1 cellular context compared by ENCODE assay signal in the genomic region with DNA sequence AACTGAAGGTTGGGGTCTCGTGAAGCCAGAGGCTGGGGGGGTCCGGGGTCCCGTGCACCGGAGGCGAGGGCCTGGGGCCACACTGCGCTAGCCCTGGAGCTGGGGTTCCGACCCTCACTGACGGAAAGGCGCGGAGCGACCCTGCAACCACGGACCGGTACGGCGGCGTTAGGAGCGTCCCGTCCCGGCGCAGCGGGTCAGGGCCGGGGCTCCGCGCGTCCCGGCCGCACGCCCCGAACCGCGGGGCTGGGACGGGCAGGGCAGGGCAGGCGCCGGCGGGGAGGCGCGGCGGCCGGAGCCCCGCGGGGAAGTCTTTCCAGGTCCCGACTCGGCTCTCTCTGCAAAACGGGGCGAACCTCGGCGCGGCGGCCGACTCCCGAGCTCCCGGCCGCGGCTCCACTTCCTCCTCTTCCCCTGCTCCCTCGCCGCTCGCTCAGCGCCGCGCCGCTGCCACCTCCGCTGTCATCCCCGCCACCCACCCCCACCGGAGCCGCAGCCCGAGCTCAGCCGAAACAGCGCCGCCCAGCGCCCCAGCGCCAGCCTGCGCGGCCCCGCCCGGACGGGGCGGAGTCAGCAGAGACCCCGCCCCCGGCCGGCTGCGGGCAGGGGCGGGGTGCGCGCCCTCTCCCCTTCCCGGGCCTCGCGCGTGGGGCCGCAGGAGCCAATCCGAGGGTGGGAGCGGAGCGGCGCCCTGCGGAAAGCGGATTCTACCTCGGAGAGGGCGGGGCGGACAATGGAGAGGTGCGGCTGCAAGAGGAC.
TF ChIP-seq lines count a peak whose summit lies in the region.

A gene with protein sequence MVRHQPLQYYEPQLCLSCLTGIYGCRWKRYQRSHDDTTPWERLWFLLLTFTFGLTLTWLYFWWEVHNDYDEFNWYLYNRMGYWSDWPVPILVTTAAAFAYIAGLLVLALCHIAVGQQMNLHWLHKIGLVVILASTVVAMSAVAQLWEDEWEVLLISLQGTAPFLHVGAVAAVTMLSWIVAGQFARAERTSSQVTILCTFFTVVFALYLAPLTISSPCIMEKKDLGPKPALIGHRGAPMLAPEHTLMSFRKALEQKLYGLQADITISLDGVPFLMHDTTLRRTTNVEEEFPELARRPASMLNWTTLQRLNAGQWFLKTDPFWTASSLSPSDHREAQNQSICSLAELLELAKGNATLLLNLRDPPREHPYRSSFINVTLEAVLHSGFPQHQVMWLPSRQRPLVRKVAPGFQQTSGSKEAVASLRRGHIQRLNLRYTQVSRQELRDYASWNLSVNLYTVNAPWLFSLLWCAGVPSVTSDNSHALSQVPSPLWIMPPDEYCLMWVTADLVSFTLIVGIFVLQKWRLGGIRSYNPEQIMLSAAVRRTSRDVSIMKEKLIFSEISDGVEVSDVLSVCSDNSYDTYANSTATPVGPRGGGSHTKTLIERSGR (minus strand): TSS at position 509 of the 759 bp plus-strand sequence. CDS start 48,206 bp downstream, outside the sequence.

TF ChIP-seq in WTC11, 78 proteins besides CTCF, POLR2A, EP300 and RAD21 (continued from another document):
- TF ChIP-seq, protein P1, sequence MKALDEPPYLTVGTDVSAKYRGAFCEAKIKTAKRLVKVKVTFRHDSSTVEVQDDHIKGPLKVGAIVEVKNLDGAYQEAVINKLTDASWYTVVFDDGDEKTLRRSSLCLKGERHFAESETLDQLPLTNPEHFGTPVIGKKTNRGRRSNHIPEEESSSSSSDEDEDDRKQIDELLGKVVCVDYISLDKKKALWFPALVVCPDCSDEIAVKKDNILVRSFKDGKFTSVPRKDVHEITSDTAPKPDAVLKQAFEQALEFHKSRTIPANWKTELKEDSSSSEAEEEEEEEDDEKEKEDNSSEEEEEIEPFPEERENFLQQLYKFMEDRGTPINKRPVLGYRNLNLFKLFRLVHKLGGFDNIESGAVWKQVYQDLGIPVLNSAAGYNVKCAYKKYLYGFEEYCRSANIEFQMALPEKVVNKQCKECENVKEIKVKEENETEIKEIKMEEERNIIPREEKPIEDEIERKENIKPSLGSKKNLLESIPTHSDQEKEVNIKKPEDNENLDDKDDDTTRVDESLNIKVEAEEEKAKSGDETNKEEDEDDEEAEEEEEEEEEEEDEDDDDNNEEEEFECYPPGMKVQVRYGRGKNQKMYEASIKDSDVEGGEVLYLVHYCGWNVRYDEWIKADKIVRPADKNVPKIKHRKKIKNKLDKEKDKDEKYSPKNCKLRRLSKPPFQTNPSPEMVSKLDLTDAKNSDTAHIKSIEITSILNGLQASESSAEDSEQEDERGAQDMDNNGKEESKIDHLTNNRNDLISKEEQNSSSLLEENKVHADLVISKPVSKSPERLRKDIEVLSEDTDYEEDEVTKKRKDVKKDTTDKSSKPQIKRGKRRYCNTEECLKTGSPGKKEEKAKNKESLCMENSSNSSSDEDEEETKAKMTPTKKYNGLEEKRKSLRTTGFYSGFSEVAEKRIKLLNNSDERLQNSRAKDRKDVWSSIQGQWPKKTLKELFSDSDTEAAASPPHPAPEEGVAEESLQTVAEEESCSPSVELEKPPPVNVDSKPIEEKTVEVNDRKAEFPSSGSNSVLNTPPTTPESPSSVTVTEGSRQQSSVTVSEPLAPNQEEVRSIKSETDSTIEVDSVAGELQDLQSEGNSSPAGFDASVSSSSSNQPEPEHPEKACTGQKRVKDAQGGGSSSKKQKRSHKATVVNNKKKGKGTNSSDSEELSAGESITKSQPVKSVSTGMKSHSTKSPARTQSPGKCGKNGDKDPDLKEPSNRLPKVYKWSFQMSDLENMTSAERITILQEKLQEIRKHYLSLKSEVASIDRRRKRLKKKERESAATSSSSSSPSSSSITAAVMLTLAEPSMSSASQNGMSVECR (CRISPR knock-in tag; IDR thresholded peaks at IDR 0.05; ENCODE audit: borderline replicate concordance): peak; percentile 7; the same call in 1 of the 2 replicates
- TF ChIP-seq, protein P2, sequence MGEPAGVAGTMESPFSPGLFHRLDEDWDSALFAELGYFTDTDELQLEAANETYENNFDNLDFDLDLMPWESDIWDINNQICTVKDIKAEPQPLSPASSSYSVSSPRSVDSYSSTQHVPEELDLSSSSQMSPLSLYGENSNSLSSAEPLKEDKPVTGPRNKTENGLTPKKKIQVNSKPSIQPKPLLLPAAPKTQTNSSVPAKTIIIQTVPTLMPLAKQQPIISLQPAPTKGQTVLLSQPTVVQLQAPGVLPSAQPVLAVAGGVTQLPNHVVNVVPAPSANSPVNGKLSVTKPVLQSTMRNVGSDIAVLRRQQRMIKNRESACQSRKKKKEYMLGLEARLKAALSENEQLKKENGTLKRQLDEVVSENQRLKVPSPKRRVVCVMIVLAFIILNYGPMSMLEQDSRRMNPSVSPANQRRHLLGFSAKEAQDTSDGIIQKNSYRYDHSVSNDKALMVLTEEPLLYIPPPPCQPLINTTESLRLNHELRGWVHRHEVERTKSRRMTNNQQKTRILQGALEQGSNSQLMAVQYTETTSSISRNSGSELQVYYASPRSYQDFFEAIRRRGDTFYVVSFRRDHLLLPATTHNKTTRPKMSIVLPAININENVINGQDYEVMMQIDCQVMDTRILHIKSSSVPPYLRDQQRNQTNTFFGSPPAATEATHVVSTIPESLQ (CRISPR knock-in tag; IDR thresholded peaks at IDR 0.05): no peak
- TF ChIP-seq, protein P3, sequence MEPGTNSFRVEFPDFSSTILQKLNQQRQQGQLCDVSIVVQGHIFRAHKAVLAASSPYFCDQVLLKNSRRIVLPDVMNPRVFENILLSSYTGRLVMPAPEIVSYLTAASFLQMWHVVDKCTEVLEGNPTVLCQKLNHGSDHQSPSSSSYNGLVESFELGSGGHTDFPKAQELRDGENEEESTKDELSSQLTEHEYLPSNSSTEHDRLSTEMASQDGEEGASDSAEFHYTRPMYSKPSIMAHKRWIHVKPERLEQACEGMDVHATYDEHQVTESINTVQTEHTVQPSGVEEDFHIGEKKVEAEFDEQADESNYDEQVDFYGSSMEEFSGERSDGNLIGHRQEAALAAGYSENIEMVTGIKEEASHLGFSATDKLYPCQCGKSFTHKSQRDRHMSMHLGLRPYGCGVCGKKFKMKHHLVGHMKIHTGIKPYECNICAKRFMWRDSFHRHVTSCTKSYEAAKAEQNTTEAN (CRISPR knock-in tag; IDR thresholded peaks at IDR 0.05): peak; percentile 76
- TF ChIP-seq, protein P4, sequence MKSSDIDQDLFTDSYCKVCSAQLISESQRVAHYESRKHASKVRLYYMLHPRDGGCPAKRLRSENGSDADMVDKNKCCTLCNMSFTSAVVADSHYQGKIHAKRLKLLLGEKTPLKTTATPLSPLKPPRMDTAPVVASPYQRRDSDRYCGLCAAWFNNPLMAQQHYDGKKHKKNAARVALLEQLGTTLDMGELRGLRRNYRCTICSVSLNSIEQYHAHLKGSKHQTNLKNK (CRISPR knock-in tag; IDR thresholded peaks at IDR 0.05): no peak
- TF ChIP-seq TCF7 (CRISPR knock-in tag; IDR thresholded peaks at IDR 0.05; ENCODE audit: low read depth) (peak; percentile 20; the same call in 1 of the 2 replicates), ZNF121 (CRISPR knock-in tag; IDR thresholded peaks at IDR 0.05) (no peak), NR3C1 (CRISPR knock-in tag; conservative IDR thresholded peaks at IDR 0.05; ENCODE audit: low read depth) (no peak), MXD4 (CRISPR knock-in tag; IDR thresholded peaks at IDR 0.05; ENCODE audit: borderline replicate concordance) (no peak), FOXK1 (CRISPR knock-in tag; IDR thresholded peaks at IDR 0.05) (no peak; the same call in 1 of the 2 replicates), SP1 (CRISPR knock-in tag; conservative IDR thresholded peaks at IDR 0.05) (peak; percentile 87), ZNF219 (CRISPR knock-in tag; IDR thresholded peaks at IDR 0.05; ENCODE audit: borderline replicate concordance) (no peak), CREB1 (CRISPR knock-in tag; IDR thresholded peaks at IDR 0.05) (no peak)
- TF ChIP-seq, protein P5, sequence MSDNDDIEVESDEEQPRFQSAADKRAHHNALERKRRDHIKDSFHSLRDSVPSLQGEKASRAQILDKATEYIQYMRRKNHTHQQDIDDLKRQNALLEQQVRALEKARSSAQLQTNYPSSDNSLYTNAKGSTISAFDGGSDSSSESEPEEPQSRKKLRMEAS (CRISPR knock-in tag; IDR thresholded peaks at IDR 0.05): peak; percentile 40; the same call in 1 of the 2 replicates
- TF ChIP-seq, protein P6, sequence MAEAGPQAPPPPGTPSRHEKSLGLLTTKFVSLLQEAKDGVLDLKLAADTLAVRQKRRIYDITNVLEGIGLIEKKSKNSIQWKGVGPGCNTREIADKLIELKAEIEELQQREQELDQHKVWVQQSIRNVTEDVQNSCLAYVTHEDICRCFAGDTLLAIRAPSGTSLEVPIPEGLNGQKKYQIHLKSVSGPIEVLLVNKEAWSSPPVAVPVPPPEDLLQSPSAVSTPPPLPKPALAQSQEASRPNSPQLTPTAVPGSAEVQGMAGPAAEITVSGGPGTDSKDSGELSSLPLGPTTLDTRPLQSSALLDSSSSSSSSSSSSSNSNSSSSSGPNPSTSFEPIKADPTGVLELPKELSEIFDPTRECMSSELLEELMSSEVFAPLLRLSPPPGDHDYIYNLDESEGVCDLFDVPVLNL (CRISPR knock-in tag; IDR thresholded peaks at IDR 0.05; ENCODE audit: borderline replicate concordance, low read depth): peak; percentile 71; the same call in 1 of the 2 replicates
- TF ChIP-seq, protein P7, sequence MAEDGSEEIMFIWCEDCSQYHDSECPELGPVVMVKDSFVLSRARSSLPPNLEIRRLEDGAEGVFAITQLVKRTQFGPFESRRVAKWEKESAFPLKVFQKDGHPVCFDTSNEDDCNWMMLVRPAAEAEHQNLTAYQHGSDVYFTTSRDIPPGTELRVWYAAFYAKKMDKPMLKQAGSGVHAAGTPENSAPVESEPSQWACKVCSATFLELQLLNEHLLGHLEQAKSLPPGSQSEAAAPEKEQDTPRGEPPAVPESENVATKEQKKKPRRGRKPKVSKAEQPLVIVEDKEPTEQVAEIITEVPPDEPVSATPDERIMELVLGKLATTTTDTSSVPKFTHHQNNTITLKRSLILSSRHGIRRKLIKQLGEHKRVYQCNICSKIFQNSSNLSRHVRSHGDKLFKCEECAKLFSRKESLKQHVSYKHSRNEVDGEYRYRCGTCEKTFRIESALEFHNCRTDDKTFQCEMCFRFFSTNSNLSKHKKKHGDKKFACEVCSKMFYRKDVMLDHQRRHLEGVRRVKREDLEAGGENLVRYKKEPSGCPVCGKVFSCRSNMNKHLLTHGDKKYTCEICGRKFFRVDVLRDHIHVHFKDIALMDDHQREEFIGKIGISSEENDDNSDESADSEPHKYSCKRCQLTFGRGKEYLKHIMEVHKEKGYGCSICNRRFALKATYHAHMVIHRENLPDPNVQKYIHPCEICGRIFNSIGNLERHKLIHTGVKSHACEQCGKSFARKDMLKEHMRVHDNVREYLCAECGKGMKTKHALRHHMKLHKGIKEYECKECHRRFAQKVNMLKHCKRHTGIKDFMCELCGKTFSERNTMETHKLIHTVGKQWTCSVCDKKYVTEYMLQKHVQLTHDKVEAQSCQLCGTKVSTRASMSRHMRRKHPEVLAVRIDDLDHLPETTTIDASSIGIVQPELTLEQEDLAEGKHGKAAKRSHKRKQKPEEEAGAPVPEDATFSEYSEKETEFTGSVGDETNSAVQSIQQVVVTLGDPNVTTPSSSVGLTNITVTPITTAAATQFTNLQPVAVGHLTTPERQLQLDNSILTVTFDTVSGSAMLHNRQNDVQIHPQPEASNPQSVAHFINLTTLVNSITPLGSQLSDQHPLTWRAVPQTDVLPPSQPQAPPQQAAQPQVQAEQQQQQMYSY (CRISPR knock-in tag; IDR thresholded peaks at IDR 0.05): peak; percentile 82
